9 cellular contexts compared by ENCODE assay signal in the genomic region with DNA sequence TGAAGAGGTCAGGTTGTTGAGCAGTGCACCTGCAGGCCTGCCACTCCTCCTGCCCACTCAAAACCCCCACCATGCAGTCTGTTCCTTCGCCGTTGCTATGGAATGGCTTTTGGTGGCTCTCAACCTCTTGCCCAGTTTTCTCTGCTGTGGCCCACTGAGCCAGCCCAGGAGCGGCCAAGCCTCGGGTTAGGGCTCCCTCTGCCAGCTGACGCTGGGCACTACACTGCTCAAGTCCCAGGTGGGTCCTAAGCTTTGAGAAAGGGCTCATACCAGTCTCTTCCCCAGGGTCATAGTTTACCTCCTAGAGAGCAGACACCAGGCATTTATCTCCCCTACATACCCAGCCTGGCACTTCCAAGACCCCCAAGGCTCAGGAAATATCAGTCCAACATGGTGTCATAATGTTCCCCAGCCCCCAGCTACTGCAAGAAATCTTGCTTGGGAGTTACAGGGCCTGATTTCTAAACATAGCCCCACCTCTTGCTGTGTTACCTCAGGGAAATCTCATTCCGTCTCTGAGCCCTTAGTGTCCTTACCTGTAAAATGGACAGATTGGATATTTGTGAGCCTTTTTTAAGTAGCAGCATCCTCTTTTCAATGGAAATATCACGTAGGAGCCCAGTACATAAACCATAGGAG. TPM values are rescaled to one million over a fixed set of nuclear protein-coding genes. Genes with fewer than 3 reads are reported as not detected.
DNase-seq lines count a peak whose midpoint lies in the region; ATAC-seq and TF ChIP-seq lines count a peak whose summit lies in the region.
"Had no signal": no experiment of that assay in that cellular context is flagged by ENCODE, and none has a peak within 500 bp of the region (broad histone marks: within the 10 kb centered on the region; RNA-seq: fewer than 3 reads in every experiment).

No MANE protein-coding gene starts in this region.

- peak; percentile 93 for TF ChIP-seq RAD21 in Ishikawa (IDR thresholded peaks at IDR 0.05; ENCODE audit: low read depth)

- DNase-seq in D341Med (ENCODE audit: low spot score) (peak; percentile 84), SK-MEL-5 (ENCODE audit: low read depth, low spot score) (peak; percentile 74), dermis blood vessel endothelial cell (peak; percentile 85), lung (ENCODE audit: low spot score) (peak; percentile 55), upper lobe of left lung (peak; percentile 40 to 75), GDM1 (lab: John Stamatoyannopoulos, UW) (no peak)

- in situ Hi-C loops in SK-MEL-5 (cut with HindIII; ENCODE audit: low pct_unique_long_range_greater_than_20kb, low sequenced_read_pairs): loop anchor here (10.0 kb wide), 1 partner anchor 141 kb away; no protein-coding TSS in a partner anchor

- H3K4me3 ChIP-seq in lung: no peak overlapping the region
- H3K4me3 ChIP-seq in upper lobe of left lung: no peak overlapping the region
- H3K4me3 ChIP-seq: SK-N-MC had no signal

- peaks cover 0 to 3% of the 10 kb centered on the region in 2 donors for H3K4me1 ChIP-seq in lung (ENCODE audit: control insufficient read depth in 2 of 2, insufficient read depth in 2 of 2, low read length in 2 of 2)
- peaks cover 0 to 5% (median 4%) of the 10 kb centered on the region in 4 donors for H3K4me1 ChIP-seq in upper lobe of left lung

- TF ChIP-seq EP300 in Ishikawa (IDR thresholded peaks at IDR 0.05; ENCODE audit: borderline replicate concordance) (no peak), upper lobe of left lung (IDR thresholded peaks at IDR 0.05) (no peak)

- ATAC-seq in GM19324 (IDR thresholded peaks at IDR 0.05; ENCODE audit: low FRiP score, unreplicated experiment) (peak; percentile 41), lung (ENCODE audit: insufficient read depth, low FRiP score) (peak; percentile 65), upper lobe of left lung (ENCODE audit: low FRiP score in 2 of 2) (peak; percentile 55 to 57)

- no peak for TF ChIP-seq POLR2A in upper lobe of left lung (IDR thresholded peaks at IDR 0.05)

- H3K27me3 ChIP-seq in lung (ENCODE audit: control insufficient read depth, insufficient read depth) (no peaks in the 10 kb centered on the region), upper lobe of left lung (no peaks in the 10 kb centered on the region)

- TF ChIP-seq CTCF in lung (IDR thresholded peaks at IDR 0.05; ENCODE audit: control extremely low read depth, extremely low read depth) (peak; percentile 22), upper lobe of left lung (IDR thresholded peaks at IDR 0.05) (peak; percentile 46 to 85 (median 52))

- no peak overlapping the region for H3K27ac ChIP-seq in lung (ENCODE audit: low read depth in 1 of 2, low read length in 1 of 2)
- H3K27ac ChIP-seq in upper lobe of left lung: no peak overlapping the region
- H3K27ac ChIP-seq: SK-N-MC had no signal

- H3K36me3 ChIP-seq in lung (ENCODE audit: control insufficient read depth in 2 of 2, insufficient read depth in 2 of 2, low read length in 2 of 2) (no peaks in the 10 kb centered on the region), upper lobe of left lung (no peaks in the 10 kb centered on the region)

- WGBS in lung, 2 donors: 51 to 64% methylated on average over 7 of the region's 7 CpGs
- WGBS in upper lobe of left lung, 2 donors: 54% methylated on average over 4 to 7 of the region's 7 CpGs

- no peaks in the 10 kb centered on the region for H3K9me3 ChIP-seq in lung (ENCODE audit: control insufficient read depth in 2 of 2, insufficient read depth in 1 of 2, low read length in 1 of 2)
- no peaks in the 10 kb centered on the region for H3K9me3 ChIP-seq in upper lobe of left lung

TF ChIP-seq in Ishikawa, 13 proteins besides CTCF, POLR2A, EP300 and RAD21:
- TF ChIP-seq, protein P1, sequence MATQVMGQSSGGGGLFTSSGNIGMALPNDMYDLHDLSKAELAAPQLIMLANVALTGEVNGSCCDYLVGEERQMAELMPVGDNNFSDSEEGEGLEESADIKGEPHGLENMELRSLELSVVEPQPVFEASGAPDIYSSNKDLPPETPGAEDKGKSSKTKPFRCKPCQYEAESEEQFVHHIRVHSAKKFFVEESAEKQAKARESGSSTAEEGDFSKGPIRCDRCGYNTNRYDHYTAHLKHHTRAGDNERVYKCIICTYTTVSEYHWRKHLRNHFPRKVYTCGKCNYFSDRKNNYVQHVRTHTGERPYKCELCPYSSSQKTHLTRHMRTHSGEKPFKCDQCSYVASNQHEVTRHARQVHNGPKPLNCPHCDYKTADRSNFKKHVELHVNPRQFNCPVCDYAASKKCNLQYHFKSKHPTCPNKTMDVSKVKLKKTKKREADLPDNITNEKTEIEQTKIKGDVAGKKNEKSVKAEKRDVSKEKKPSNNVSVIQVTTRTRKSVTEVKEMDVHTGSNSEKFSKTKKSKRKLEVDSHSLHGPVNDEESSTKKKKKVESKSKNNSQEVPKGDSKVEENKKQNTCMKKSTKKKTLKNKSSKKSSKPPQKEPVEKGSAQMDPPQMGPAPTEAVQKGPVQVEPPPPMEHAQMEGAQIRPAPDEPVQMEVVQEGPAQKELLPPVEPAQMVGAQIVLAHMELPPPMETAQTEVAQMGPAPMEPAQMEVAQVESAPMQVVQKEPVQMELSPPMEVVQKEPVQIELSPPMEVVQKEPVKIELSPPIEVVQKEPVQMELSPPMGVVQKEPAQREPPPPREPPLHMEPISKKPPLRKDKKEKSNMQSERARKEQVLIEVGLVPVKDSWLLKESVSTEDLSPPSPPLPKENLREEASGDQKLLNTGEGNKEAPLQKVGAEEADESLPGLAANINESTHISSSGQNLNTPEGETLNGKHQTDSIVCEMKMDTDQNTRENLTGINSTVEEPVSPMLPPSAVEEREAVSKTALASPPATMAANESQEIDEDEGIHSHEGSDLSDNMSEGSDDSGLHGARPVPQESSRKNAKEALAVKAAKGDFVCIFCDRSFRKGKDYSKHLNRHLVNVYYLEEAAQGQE (IDR thresholded peaks at IDR 0.05; ENCODE audit: low read depth): no peak
- TF ChIP-seq, protein P2, sequence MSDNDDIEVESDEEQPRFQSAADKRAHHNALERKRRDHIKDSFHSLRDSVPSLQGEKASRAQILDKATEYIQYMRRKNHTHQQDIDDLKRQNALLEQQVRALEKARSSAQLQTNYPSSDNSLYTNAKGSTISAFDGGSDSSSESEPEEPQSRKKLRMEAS (IDR thresholded peaks at IDR 0.05): no peak
- TF ChIP-seq TCF12 (IDR thresholded peaks at IDR 0.05; ENCODE audit: low read depth): no peak

RNA-seq across cellular contexts. Expression of a gene that starts 59.4 kb away (rescaled TPM):
- total RNA-seq in SK-MEL-5 (2014; rRNA removed; shearing (Covaris generic)): not detected in 2 replicates
- polyA plus RNA-seq in SK-MEL-5 (2015; cell fraction: cytosol; rRNA removed): not detected in 2 replicates
- not detected in 2 replicates for polyA plus RNA-seq in SK-MEL-5 (2015; cell fraction: nucleus; rRNA removed)
- total RNA-seq in dermis blood vessel endothelial cell: 7.7 and 11.4 TPM in 2 replicates
- total RNA-seq in lung: 10 to 100 TPM in 1 of 2 donors, 1 to 10 TPM in 1; 5.3 to 12.1 TPM
- polyA plus RNA-seq in lung: 1 to 10 TPM; 1.4 to 2.6 TPM
- 1 to 10 TPM; 1.0 to 9.7 (median 3.5) TPM for total RNA-seq in upper lobe of left lung
